In the genomic region with DNA sequence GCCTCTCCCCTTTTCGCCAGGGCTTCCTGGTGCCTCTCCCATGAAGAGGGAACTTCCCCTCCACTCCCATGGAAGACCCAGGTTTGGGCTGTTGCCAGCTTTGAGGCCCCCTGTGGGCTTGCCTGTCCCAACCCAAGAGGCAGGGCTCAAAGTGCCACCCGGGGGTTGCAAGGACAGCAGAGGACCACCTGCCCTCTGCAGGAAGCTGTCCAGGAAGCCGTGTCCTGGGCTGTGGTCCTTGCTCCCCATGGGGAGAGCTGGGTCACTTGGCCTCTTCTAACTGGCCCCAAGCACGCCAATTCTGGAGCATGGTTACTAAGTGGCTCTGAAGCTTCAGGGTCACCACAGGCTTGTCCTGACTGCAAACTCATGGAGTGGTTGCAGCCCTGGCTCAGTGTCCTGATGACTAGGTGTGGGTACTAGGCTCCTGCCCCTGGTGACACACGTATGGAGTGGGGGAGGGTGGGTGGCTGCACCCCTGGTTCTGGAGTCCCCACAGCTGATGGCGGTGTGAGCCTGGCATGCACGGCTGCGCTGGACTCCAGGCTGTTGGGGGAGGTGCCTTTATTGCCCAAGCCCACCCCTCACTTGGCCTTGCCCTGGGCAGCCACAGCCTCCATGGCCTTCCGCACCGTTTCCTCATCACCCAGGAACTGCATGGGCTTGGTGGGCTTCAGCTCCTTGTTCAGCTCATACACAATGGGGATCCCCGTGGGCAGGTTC, we compare ENCODE assay signal across 1 cellular context.
TF ChIP-seq lines count a peak whose summit lies in the region.

No MANE protein-coding gene starts in this region.

TF ChIP-seq in K562, 482 proteins besides CTCF, POLR2A, EP300 and RAD21:
- TF ChIP-seq NR3C1 (CRISPR knock-in tag; IDR thresholded peaks at IDR 0.05) (no peak), POLR2G (IDR thresholded peaks at IDR 0.05; ENCODE audit: low read depth, low read length) (peak; percentile 59), RBFOX2 (IDR thresholded peaks at IDR 0.05; ENCODE audit: low read depth, low read length) (0 out of 2 replicates have a peak, but pooled peaks have one; percentile 32), NFIC (IDR thresholded peaks at IDR 0.05) (0 out of 2 replicates have a peak, but pooled peaks have one; percentile 12)
